Comparison of ENCODE assay signal across 1 cellular context in genomic region chr19:2950286-2951124, GRCh38.
A peak's percentile ranks its signal among the peaks of the same experiment; 100 is the strongest.
TF ChIP-seq lines count a peak whose summit lies in the region.

No MANE protein-coding gene starts in this region.

TF ChIP-seq in K562, 482 proteins besides CTCF, POLR2A, EP300 and RAD21 (continued from another document and continues in another):
- TF ChIP-seq ZNF318 (IDR thresholded peaks at IDR 0.05; ENCODE audit: borderline replicate concordance in 1 of 2, low read depth in 1 of 2) (0 out of 4 replicates have a peak, but pooled peaks of 1 of the 2 experiments have one; percentile 45), NR2F6 (CRISPR knock-in tag; IDR thresholded peaks at IDR 0.05) (peak; percentile 84; the same call in 1 of the 2 replicates), ATF6 (CRISPR knock-in tag; IDR thresholded peaks at IDR 0.05) (peak; percentile 95), ZNF551 (CRISPR knock-in tag; IDR thresholded peaks at IDR 0.05) (no peak), ERF (CRISPR knock-in tag; IDR thresholded peaks at IDR 0.05) (0 out of 2 replicates have a peak, but pooled peaks have one; percentile 16), KDM5B (IDR thresholded peaks at IDR 0.05; ENCODE audit: insufficient replicate concordance, low read depth, low read length) (peak; percentile 80), TBP (optimal IDR thresholded peaks at IDR 0.05; ENCODE audit: low read depth, low read length) (peak; percentile 84), TAF7 (tag; IDR thresholded peaks at IDR 0.05) (peak; percentile 91), TEAD1 (CRISPR knock-in tag; IDR thresholded peaks at IDR 0.05) (peak; percentile 39 to 64; a peak in 1 of 4 replicates), NKRF (IDR thresholded peaks at IDR 0.05; ENCODE audit: borderline replicate concordance) (peak; percentile 82; the same call in 1 of the 2 replicates), SPI1 (IDR thresholded peaks at IDR 0.05; ENCODE audit: borderline replicate concordance, low read depth, low read length) (no peak), NEUROD1 (IDR thresholded peaks at IDR 0.05; ENCODE audit: borderline replicate concordance, low read depth, low read length, partially characterized antibody) (peak; percentile 44), C11orf30 (IDR thresholded peaks at IDR 0.05; ENCODE audit: low read depth) (peak; percentile 83), ARID4B (CRISPR knock-in tag; IDR thresholded peaks at IDR 0.05) (peak; percentile 45; the same call in 1 of the 2 replicates), HBP1 (CRISPR knock-in tag; IDR thresholded peaks at IDR 0.05) (peak; percentile 83; the same call in 1 of the 2 replicates), HDAC3 (IDR thresholded peaks at IDR 0.05; ENCODE audit: borderline replicate concordance, partially characterized antibody) (peak; percentile 20), RAD51 (IDR thresholded peaks at IDR 0.05; ENCODE audit: borderline replicate concordance, low read depth) (0 out of 2 replicates have a peak, but pooled peaks have one; percentile 14), HDAC2 (IDR thresholded peaks at IDR 0.05) (0 out of 2 replicates have a peak, but pooled peaks have one; percentile 44), ASH1L (IDR thresholded peaks at IDR 0.05; ENCODE audit: borderline replicate concordance, low read depth, partially characterized antibody) (peak; percentile 73), PHF8 (IDR thresholded peaks at IDR 0.05; ENCODE audit: borderline replicate concordance, low read length) (peak; percentile 85), ZNF431 (CRISPR knock-in tag; IDR thresholded peaks at IDR 0.05) (0 out of 2 replicates have a peak, but pooled peaks have one; percentile 56), MBD2 (IDR thresholded peaks at IDR 0.05; ENCODE audit: borderline replicate concordance, low read depth) (peak; percentile 73; the same call in 1 of the 2 replicates), ZNF436 (CRISPR knock-in tag; IDR thresholded peaks at IDR 0.05) (no peak), TFAP4 (CRISPR knock-in tag; IDR thresholded peaks at IDR 0.05; ENCODE audit: borderline replicate concordance) (peak; percentile 63; the same call in 1 of the 2 replicates), SMAD1 (IDR thresholded peaks at IDR 0.05; ENCODE audit: low read depth, low read length, partially characterized antibody) (peak; percentile 19), NR1H2 (CRISPR knock-in tag; IDR thresholded peaks at IDR 0.05) (no peak), SREBF2 (CRISPR knock-in tag; IDR thresholded peaks at IDR 0.05) (no peak), POLR2B (IDR thresholded peaks at IDR 0.05; ENCODE audit: low read depth, partially characterized antibody) (peak; percentile 98), CBFB (CRISPR knock-in tag; IDR thresholded peaks at IDR 0.05) (0 out of 2 replicates have a peak, but pooled peaks have one; percentile 62), FOXA3 (CRISPR knock-in tag; conservative IDR thresholded peaks at IDR 0.05 in 1 of 2, IDR thresholded peaks at IDR 0.05 in 1 of 2) (peak in 1 of 2 experiments; percentile 82; a peak in 2 of 4 replicates), ZNF146 (CRISPR knock-in tag; IDR thresholded peaks at IDR 0.05; ENCODE audit: unreplicated experiment) (no peak), RBFOX2 (IDR thresholded peaks at IDR 0.05; ENCODE audit: low read depth, low read length) (peak; percentile 100), CREM (IDR thresholded peaks at IDR 0.05; ENCODE audit: low read depth) (peak; percentile 68), SRSF1 (IDR thresholded peaks at IDR 0.05; ENCODE audit: low read depth, low read length) (no peak), ZBTB1 (CRISPR knock-in tag; IDR thresholded peaks at IDR 0.05; ENCODE audit: borderline replicate concordance, low read depth) (peak; percentile 63; the same call in 1 of the 2 replicates)
